Comparison of ENCODE assay signal across 1 cellular context in genomic region chr16:87778830-87779579, GRCh38.
TF ChIP-seq lines count a peak whose summit lies in the region.

No MANE protein-coding gene starts in this region.

TF ChIP-seq in HepG2, 621 proteins besides CTCF, POLR2A, EP300 and RAD21 (continued from another document and continues in another):
- TF ChIP-seq ZIK1 (CRISPR knock-in tag; IDR thresholded peaks at IDR 0.05; ENCODE audit: borderline replicate concordance, low read depth) = 0 out of 2 replicates have a peak, but pooled peaks have one; percentile 68
- no peak for TF ChIP-seq GATA4 (IDR thresholded peaks at IDR 0.05; ENCODE audit: borderline replicate concordance, low read depth)
- no peak for TF ChIP-seq ZNF432 (CRISPR knock-in tag; IDR thresholded peaks at IDR 0.05; ENCODE audit: borderline replicate concordance)
- peak; percentile 94 for TF ChIP-seq ZNF784 (CRISPR knock-in tag; IDR thresholded peaks at IDR 0.05; ENCODE audit: borderline replicate concordance)
- 0 out of 2 replicates have a peak, but pooled peaks have one; percentile 39 for TF ChIP-seq ZZZ3 (CRISPR knock-in tag; IDR thresholded peaks at IDR 0.05; ENCODE audit: borderline replicate concordance)
- no peak for TF ChIP-seq MAFK (conservative IDR thresholded peaks at IDR 0.05 in 1 of 2, IDR thresholded peaks at IDR 0.05 in 1 of 2; ENCODE audit: low read length in 2 of 2)
- TF ChIP-seq KDM1A (CRISPR knock-in tag; IDR thresholded peaks at IDR 0.05) = peak; percentile 96
- TF ChIP-seq ZNF484 (CRISPR knock-in tag; IDR thresholded peaks at IDR 0.05; ENCODE audit: borderline replicate concordance, low read depth) = no peak
- no peak for TF ChIP-seq IRF1 (CRISPR knock-in tag; IDR thresholded peaks at IDR 0.05; ENCODE audit: low read depth)
- TF ChIP-seq MTF2 (CRISPR knock-in tag; IDR thresholded peaks at IDR 0.05; ENCODE audit: borderline replicate concordance) = no peak
- peak; percentile 91; the same call in 1 of the 2 replicates for TF ChIP-seq SMAD1 (CRISPR knock-in tag; IDR thresholded peaks at IDR 0.05; ENCODE audit: borderline replicate concordance, low read depth)
- peak; percentile 86; the same call in 1 of the 2 replicates for TF ChIP-seq ZFP90 (CRISPR knock-in tag; IDR thresholded peaks at IDR 0.05; ENCODE audit: borderline replicate concordance)
- peak; percentile 92 for TF ChIP-seq ZNF335 (CRISPR knock-in tag; IDR thresholded peaks at IDR 0.05)
- peak; percentile 99 for TF ChIP-seq YEATS4 (CRISPR knock-in tag; IDR thresholded peaks at IDR 0.05; ENCODE audit: borderline replicate concordance)
- peak; percentile 88; the same call in 1 of the 2 replicates for TF ChIP-seq ZNF326 (CRISPR knock-in tag; IDR thresholded peaks at IDR 0.05; ENCODE audit: borderline replicate concordance)
- TF ChIP-seq ZNF777 (CRISPR knock-in tag; IDR thresholded peaks at IDR 0.05) = no peak
- no peak for TF ChIP-seq SP1 (IDR thresholded peaks at IDR 0.05)
- peak; percentile 61 for TF ChIP-seq SP1 (CRISPR knock-in tag; IDR thresholded peaks at IDR 0.05)
- TF ChIP-seq CCAR2 (optimal IDR thresholded peaks at IDR 0.05; ENCODE audit: low read depth, low read length) = no peak
- TF ChIP-seq ZBTB33 (CRISPR knock-in tag; IDR thresholded peaks at IDR 0.05) = peak; percentile 99
- no peak for TF ChIP-seq HOXA9 (CRISPR knock-in tag; IDR thresholded peaks at IDR 0.05; ENCODE audit: borderline replicate concordance)
- peak; percentile 52; the same call in 1 of the 2 replicates for TF ChIP-seq TFAP4 (IDR thresholded peaks at IDR 0.05; ENCODE audit: borderline replicate concordance, low read depth)
- no peak for TF ChIP-seq CERS6 (CRISPR knock-in tag; IDR thresholded peaks at IDR 0.05)
- TF ChIP-seq ZNF510 (CRISPR knock-in tag; IDR thresholded peaks at IDR 0.05; ENCODE audit: low read depth) = peak; percentile 81; the same call in 1 of the 2 replicates
- TF ChIP-seq TRIM24 (CRISPR knock-in tag; IDR thresholded peaks at IDR 0.05) = no peak
- no peak for TF ChIP-seq ZNF260 (CRISPR knock-in tag; IDR thresholded peaks at IDR 0.05; ENCODE audit: borderline replicate concordance, low read depth)
- TF ChIP-seq ZNF256 (CRISPR knock-in tag; conservative IDR thresholded peaks at IDR 0.05) = 0 out of 2 replicates have a peak, but pooled peaks have one; percentile 81
- TF ChIP-seq ARID4A (CRISPR knock-in tag; IDR thresholded peaks at IDR 0.05; ENCODE audit: borderline replicate concordance) = peak; percentile 84; the same call in 1 of the 2 replicates
- TF ChIP-seq NR2F1 (CRISPR knock-in tag; IDR thresholded peaks at IDR 0.05) = peak; percentile 14 to 58; a peak in 2 of 4 replicates
- TF ChIP-seq ZNF282 (IDR thresholded peaks at IDR 0.05; ENCODE audit: partially characterized antibody) = no peak
- no peak for TF ChIP-seq SMARCC2 (IDR thresholded peaks at IDR 0.05)
- TF ChIP-seq ZBTB26 (CRISPR knock-in tag; IDR thresholded peaks at IDR 0.05; ENCODE audit: borderline replicate concordance) = peak; percentile 96
- peak; percentile 96 for TF ChIP-seq JARID2 (CRISPR knock-in tag; IDR thresholded peaks at IDR 0.05; ENCODE audit: insufficient replicate concordance)
- TF ChIP-seq NFE2L2 (IDR thresholded peaks at IDR 0.05; ENCODE audit: low read length) = no peak
- TF ChIP-seq ATF3 (CRISPR knock-in tag; IDR thresholded peaks at IDR 0.05) = peak; percentile 100
- TF ChIP-seq TEAD2 (CRISPR knock-in tag; IDR thresholded peaks at IDR 0.05) = no peak
- TF ChIP-seq AGO1 (IDR thresholded peaks at IDR 0.05; ENCODE audit: low read depth, low read length, poor library complexity, severe bottlenecking) = no peak
- TF ChIP-seq KLF6 (CRISPR knock-in tag; IDR thresholded peaks at IDR 0.05) = peak; percentile 98
- peak; percentile 72 for TF ChIP-seq HIVEP1 (CRISPR knock-in tag; IDR thresholded peaks at IDR 0.05)
- no peak for TF ChIP-seq ZBTB1 (CRISPR knock-in tag; IDR thresholded peaks at IDR 0.05; ENCODE audit: borderline replicate concordance)
- TF ChIP-seq SRY (CRISPR knock-in tag; IDR thresholded peaks at IDR 0.05) = peak; percentile 93; the same call in 1 of the 2 replicates
- peak; percentile 28; the same call in 1 of the 2 replicates for TF ChIP-seq KLF13 (CRISPR knock-in tag; IDR thresholded peaks at IDR 0.05)
- peak; percentile 57; the same call in 1 of the 2 replicates for TF ChIP-seq RNF2 (conservative IDR thresholded peaks at IDR 0.05; ENCODE audit: low read depth)
- TF ChIP-seq ZNF333 (CRISPR knock-in tag; IDR thresholded peaks at IDR 0.05; ENCODE audit: borderline replicate concordance) = no peak
- TF ChIP-seq TCF7L2 (IDR thresholded peaks at IDR 0.05; ENCODE audit: low read depth, low read length) = no peak
- no peak for TF ChIP-seq ZNF17 (CRISPR knock-in tag; IDR thresholded peaks at IDR 0.05)
- no peak for TF ChIP-seq SRF (IDR thresholded peaks at IDR 0.05; ENCODE audit: low read depth, low read length)
- TF ChIP-seq ZNF792 (CRISPR knock-in tag; IDR thresholded peaks at IDR 0.05) = peak; percentile 91; the same call in 1 of the 2 replicates
- TF ChIP-seq RBFOX2 (IDR thresholded peaks at IDR 0.05; ENCODE audit: low read depth, low read length) = peak; percentile 58
- no peak for TF ChIP-seq ZNF18 (CRISPR knock-in tag; IDR thresholded peaks at IDR 0.05; ENCODE audit: insufficient replicate concordance)
- peak; percentile 41; the same call in 1 of the 2 replicates for TF ChIP-seq PHF20 (CRISPR knock-in tag; IDR thresholded peaks at IDR 0.05)
- TF ChIP-seq UBTF (CRISPR knock-in tag; IDR thresholded peaks at IDR 0.05) = peak; percentile 89
- 0 out of 2 replicates have a peak, but pooled peaks have one; percentile 68 for TF ChIP-seq ZNF839 (CRISPR knock-in tag; IDR thresholded peaks at IDR 0.05; ENCODE audit: borderline replicate concordance)
- no peak for TF ChIP-seq ZNF20 (CRISPR knock-in tag; IDR thresholded peaks at IDR 0.05)
